ENCODE assay signal across 1 cellular context in genomic region chr2:23137161-23137560, GRCh38.
TF ChIP-seq lines count a peak whose summit lies in the region.

No MANE protein-coding gene starts in this region.

TF ChIP-seq in GM23338, 12 proteins besides CTCF, POLR2A, EP300 and RAD21 (continued from another document):
- TF ChIP-seq ZNF462 (CRISPR knock-in tag; IDR thresholded peaks at IDR 0.05) (no peak), EZH2 (IDR thresholded peaks at IDR 0.05; ENCODE audit: low read depth, unreplicated experiment) (no peak), EZH2phosphoT487 (IDR thresholded peaks at IDR 0.05; ENCODE audit: unreplicated experiment) (no peak), ZNF114 (CRISPR knock-in tag; IDR thresholded peaks at IDR 0.05) (no peak), NANOG (IDR thresholded peaks at IDR 0.05; ENCODE audit: borderline replicate concordance) (no peak), STAT1 (IDR thresholded peaks at IDR 0.05; ENCODE audit: unreplicated experiment) (no peak)
